In the genomic region with DNA sequence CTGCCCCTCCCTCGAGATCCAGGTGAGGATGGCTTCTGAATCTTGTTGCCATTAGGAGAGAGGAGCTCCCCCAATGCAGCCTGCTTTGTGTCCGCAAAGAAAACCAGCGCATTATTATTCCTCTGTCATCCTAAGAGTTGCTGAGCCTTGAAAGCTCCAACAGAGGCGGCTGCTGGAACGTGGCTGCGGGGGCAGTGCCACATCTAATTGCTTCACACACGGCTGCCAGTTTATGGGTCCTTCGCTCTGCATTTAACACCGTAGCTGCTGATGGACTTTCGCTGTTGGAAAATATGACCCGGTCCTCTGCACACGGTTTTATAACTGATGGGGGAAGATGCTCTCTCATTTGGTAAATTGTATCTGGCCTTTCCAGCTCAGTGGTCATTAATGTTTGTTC, we compare ENCODE assay signal across 19 cellular contexts.
"Had no signal": no experiment of that assay in that cellular context is flagged by ENCODE, and none has a peak within 500 bp of the region (broad histone marks: within the 10 kb centered on the region; RNA-seq: fewer than 3 reads in every experiment).

No MANE protein-coding gene starts in this region.

- H3K27me3 ChIP-seq: cardiac muscle cell, colonic mucosa, hepatocyte had no signal

- H2AFZ ChIP-seq: hepatocyte had no signal

- H3K9me3 Mint-ChIP-seq: activated CD8-positive, alpha-beta T cell treated with anti-CD3 and anti-CD28 coated beads for 36 hours; activated naive CD8-positive, alpha-beta T cell treated with anti-CD3 and anti-CD28 coated beads, Interleukin-2, amount 50 U/mL, for 24 hours; stimulated activated memory B cell treated with anti-CD40 and anti-IgM and Interleukin-4, amounts not matched to agents 10 μg/mL and 1 μg/mL and 100 μg/mL, for 72 hours; T-cell; type B pancreatic cell had no signal

- H3K36me3 ChIP-seq: cardiac muscle cell, colonic mucosa, gastroesophageal sphincter, neutrophil, spleen had no signal

- H3K9me3 ChIP-seq: colonic mucosa, gastroesophageal sphincter, neutrophil, spleen had no signal

- H3K4me1 ChIP-seq: colonic mucosa, gastroesophageal sphincter, spleen had no signal

- H3K4me3 Mint-ChIP-seq: activated CD8-positive, alpha-beta T cell treated with anti-CD3 and anti-CD28 coated beads for 36 hours; activated naive CD8-positive, alpha-beta T cell treated with anti-CD3 and anti-CD28 coated beads, Interleukin-2, amount 50 U/mL, for 24 hours; stimulated activated memory B cell treated with anti-CD40 and anti-IgM and Interleukin-4, amounts not matched to agents 10 μg/mL and 1 μg/mL and 100 μg/mL, for 72 hours; T-cell; type B pancreatic cell had no signal

- DNase-seq: activated CD4-positive, alpha-beta T cell treated with anti-CD3 and anti-CD28 coated beads for 4 hours; activated CD8-positive, alpha-beta memory T cell treated with anti-CD3 and anti-CD28 coated beads, Interleukin-2, amount 50 U/mL, for 4 hours; activated CD8-positive, alpha-beta T cell treated with anti-CD3 and anti-CD28 coated beads for 36 hours; activated naive CD4-positive, alpha-beta T cell; activated naive CD8-positive, alpha-beta T cell treated with anti-CD3 and anti-CD28 coated beads, Interleukin-2, amount 50 U/mL, for 24 hours; colonic mucosa; effector memory CD4-positive, alpha-beta T cell; kidney; spleen; stimulated activated CD4-positive, alpha-beta T cell treated with anti-CD3 and anti-CD28 coated beads, Interleukin-1b, Interleukin-23, amount 100 ng/mL, for 48 hours; T-cell; T1000 had no signal

- H3K27ac Mint-ChIP-seq: activated CD8-positive, alpha-beta T cell treated with anti-CD3 and anti-CD28 coated beads for 36 hours; activated naive CD8-positive, alpha-beta T cell treated with anti-CD3 and anti-CD28 coated beads, Interleukin-2, amount 50 U/mL, for 24 hours; progenitor cell of endocrine pancreas; stimulated activated memory B cell treated with anti-CD40 and anti-IgM and Interleukin-4, amounts not matched to agents 10 μg/mL and 1 μg/mL and 100 μg/mL, for 72 hours; T-cell; type B pancreatic cell had no signal

- H3K36me3 Mint-ChIP-seq: stimulated activated memory B cell treated with anti-CD40 and anti-IgM and Interleukin-4, amounts not matched to agents 10 μg/mL and 1 μg/mL and 100 μg/mL, for 72 hours; T-cell; type B pancreatic cell had no signal

- H3K79me2 ChIP-seq: hepatocyte had no signal

- H3K4me2 ChIP-seq: hepatocyte had no signal

- H3K4me3 ChIP-seq: cardiac muscle cell, colonic mucosa, gastroesophageal sphincter, hepatocyte, spleen had no signal

- H3K4me1 Mint-ChIP-seq: activated naive CD8-positive, alpha-beta T cell treated with anti-CD3 and anti-CD28 coated beads, Interleukin-2, amount 50 U/mL, for 24 hours; stimulated activated memory B cell treated with anti-CD40 and anti-IgM and Interleukin-4, amounts not matched to agents 10 μg/mL and 1 μg/mL and 100 μg/mL, for 72 hours; T-cell had no signal

- H3K27ac ChIP-seq: cardiac muscle cell, colonic mucosa, gastroesophageal sphincter, hepatocyte, neutrophil, spleen had no signal
